In genomic region chr20:3679749-3680700, GRCh38 we compare ENCODE assay signal across 13 cellular contexts. TPM values are rescaled to one million over a fixed set of nuclear protein-coding genes. Genes with fewer than 3 reads are reported as not detected.
DNase-seq lines count a peak whose midpoint lies in the region; ATAC-seq, FAIRE-seq and TF ChIP-seq lines count a peak whose summit lies in the region.
"Had no signal": no experiment of that assay in that cellular context is flagged by ENCODE, and none has a peak within 500 bp of the region (broad histone marks: within the 10 kb centered on the region; RNA-seq: fewer than 3 reads in every experiment).

No MANE protein-coding gene starts in this region.

- no peak overlapping the region for H3K9ac ChIP-seq in HepG2 (ENCODE audit: insufficient read depth, low read depth, low read length)

- H3K27me3 ChIP-seq in HepG2 (ENCODE audit: control insufficient read depth in 1 of 2, insufficient read depth in 2 of 2, low read length in 2 of 2) (peaks cover 43 to 81% of the 10 kb centered on the region in 2 experiments), right lobe of liver (peaks cover 0 to 4% of the 10 kb centered on the region in 2 donors)

- H3K4me2 ChIP-seq in HepG2 (ENCODE audit: low read depth, low read length): no peak overlapping the region

- H3K4me1 Mint-ChIP-seq in nephron: peaks cover 54% of the 10 kb centered on the region
- peaks cover 6% of the 10 kb centered on the region for H3K4me1 Mint-ChIP-seq in activated T-cell treated with anti-CD3 and anti-CD28 coated beads, Interleukin-2, amount 50 U/mL, for 24 hours (ENCODE audit: low read depth)
- H3K4me1 Mint-ChIP-seq in activated T-helper 2 cell treated with anti-CD3 and anti-CD28 coated beads, Interferon-gamma antibody, Interleukin-2, Interleukin-4, amounts not matched to agents 10 μg/mL and 5 μg/mL and 100 μg/mL, durations not matched to agents 14 hours and 24 hours and 36 hours (ENCODE audit: low read depth): no peaks in the 10 kb centered on the region
- H3K4me1 Mint-ChIP-seq in glutamatergic neuron (ENCODE audit: low read depth, unreplicated experiment): peaks cover 6% of the 10 kb centered on the region

- in situ Hi-C loops in HepG2 (cut with HindIII; ENCODE audit: extremely low pct_ligation_motif_present, low pct_unique_long_range_greater_than_20kb): loop anchor here (5.0 kb wide), 1 partner anchor 32 kb away; the partner anchor contains the start of gene SIGLEC1

- H4K20me1 ChIP-seq in HepG2 (ENCODE audit: insufficient read depth, low read length): no peaks in the 10 kb centered on the region

- TF ChIP-seq RAD21 in HepG2 (CRISPR knock-in tag; IDR thresholded peaks at IDR 0.05): no peak

- H3K4me3 Mint-ChIP-seq in nephron (peak overlapping the region; percentile 46 to 74 (median 74)), glutamatergic neuron (ENCODE audit: unreplicated experiment) (no peak overlapping the region)
- no peak overlapping the region for H3K4me3 Mint-ChIP-seq in activated T-cell treated with anti-CD3 and anti-CD28 coated beads, Interleukin-2, amount 50 U/mL, for 24 hours
- no peak overlapping the region for H3K4me3 Mint-ChIP-seq in activated T-helper 2 cell treated with anti-CD3 and anti-CD28 coated beads, Interferon-gamma antibody, Interleukin-2, Interleukin-4, amounts not matched to agents 10 μg/mL and 5 μg/mL and 100 μg/mL, durations not matched to agents 14 hours and 24 hours and 36 hours (ENCODE audit: low read depth)

- no peak overlapping the region for H3K4me3 ChIP-seq in HepG2 (replicated peaks in 1 of 3; ENCODE audit: insufficient read depth in 1 of 3, low read depth in 2 of 3, low read length in 3 of 3)
- H3K4me3 ChIP-seq in right lobe of liver: no peak overlapping the region

- CTCF ChIA-PET in HepG2 (lab: Yijun Ruan, JAX; ENCODE audit: low intra/inter-chr PET ratio, low total read pairs): no interaction called here

- TF ChIP-seq CTCF in HepG2 (CRISPR knock-in tag; IDR thresholded peaks at IDR 0.05) (no peak), right lobe of liver (IDR thresholded peaks at IDR 0.05) (no peak), nephron (IDR thresholded peaks at IDR 0.05; ENCODE audit: unreplicated experiment in 3 of 3) (no peak), glutamatergic neuron (IDR thresholded peaks at IDR 0.05; ENCODE audit: partially characterized antibody, unreplicated experiment) (no peak)

- intact Hi-C loops in HepG2 (cut with micrococcal nuclease; ENCODE audit: unreplicated experiment) (no loop called here), right lobe of liver (cut with DNase I) (loop anchor here in 1 of 2 donors (10.0 kb wide), 1 partner anchor 95 kb away; no protein-coding TSS in a partner anchor)
- intact Hi-C loops in activated T-helper 2 cell treated with anti-CD3 and anti-CD28 coated beads, Interferon-gamma antibody, Interleukin-2, Interleukin-4, amounts not matched to agents 10 μg/mL and 5 μg/mL and 100 μg/mL, durations not matched to agents 14 hours and 24 hours and 36 hours (cut with micrococcal nuclease): no loop called here

- POLR2A ChIA-PET in HepG2 (lab: Yijun Ruan, JAX): no interaction called here

- 15% methylated on average over 16 of the region's 18 CpGs for WGBS in HepG2 (ENCODE audit: low lambda C conversion rate)
- WGBS in right lobe of liver (ENCODE audit: insufficient coverage, low coverage, low lambda C conversion rate, missing lambda C conversion rate): 75% methylated on average over 9 of the region's 18 CpGs

- H3K27ac Mint-ChIP-seq in nephron: peak overlapping the region in 2 of 3 experiments; percentile 91 to 95
- no peak overlapping the region for H3K27ac Mint-ChIP-seq in activated T-cell treated with anti-CD3 and anti-CD28 coated beads, Interleukin-2, amount 50 U/mL, for 24 hours
- H3K27ac Mint-ChIP-seq in activated T-helper 2 cell treated with anti-CD3 and anti-CD28 coated beads, Interferon-gamma antibody, Interleukin-2, Interleukin-4, amounts not matched to agents 10 μg/mL and 5 μg/mL and 100 μg/mL, durations not matched to agents 14 hours and 24 hours and 36 hours: no peak overlapping the region
- no peak overlapping the region for H3K27ac Mint-ChIP-seq in glutamatergic neuron (ENCODE audit: unreplicated experiment)

- H3K36me3 Mint-ChIP-seq in nephron (ENCODE audit: low read depth): no peaks in the 10 kb centered on the region
- no peaks in the 10 kb centered on the region for H3K36me3 Mint-ChIP-seq in activated T-cell treated with anti-CD3 and anti-CD28 coated beads, Interleukin-2, amount 50 U/mL, for 24 hours (ENCODE audit: low read depth)
- no peaks in the 10 kb centered on the region for H3K36me3 Mint-ChIP-seq in activated T-helper 2 cell treated with anti-CD3 and anti-CD28 coated beads, Interferon-gamma antibody, Interleukin-2, Interleukin-4, amounts not matched to agents 10 μg/mL and 5 μg/mL and 100 μg/mL, durations not matched to agents 14 hours and 24 hours and 36 hours (ENCODE audit: low read depth)
- no peaks in the 10 kb centered on the region for H3K36me3 Mint-ChIP-seq in glutamatergic neuron (ENCODE audit: unreplicated experiment)

- no peak for TF ChIP-seq EP300 in HepG2 (IDR thresholded peaks at IDR 0.05; ENCODE audit: low read depth in 2 of 2, low read length in 2 of 2)
- no peak for TF ChIP-seq EP300 in HepG2 (CRISPR knock-in tag; IDR thresholded peaks at IDR 0.05; ENCODE audit: borderline replicate concordance)

- H2AFZ ChIP-seq in HepG2 (ENCODE audit: low read length): no peak overlapping the region

- no peak overlapping the region for H3K27ac ChIP-seq in HepG2 (ENCODE audit: extremely low read length, insufficient read depth, low read length)
- H3K27ac ChIP-seq in right lobe of liver: no peak overlapping the region

- DNase-seq in HepG2 (ENCODE audit: low spot score) (no peak), right lobe of liver (no peak), fibroblast of gingiva (ENCODE audit: low read depth) (peak; percentile 83), midbrain (lab: John Stamatoyannopoulos, UW) (no peak), glutamatergic neuron (no peak)
- no peak for DNase-seq in activated T-cell treated with anti-CD3 and anti-CD28 coated beads, Interleukin-2, amount 50 U/mL, for 24 hours
- no peak for DNase-seq in activated T-helper 2 cell treated with anti-CD3 and anti-CD28 coated beads, Interferon-gamma antibody, Interleukin-2, Interleukin-4, amounts not matched to agents 10 μg/mL and 5 μg/mL and 100 μg/mL, durations not matched to agents 14 hours and 24 hours and 36 hours (ENCODE audit: low spot score)
- DNase-seq: activated effector memory CD4-positive, alpha-beta T cell treated with Interleukin-2 at 50 U/mL for 16 hours; foreskin melanocyte; NCI-H69 had no signal

- FAIRE-seq in HepG2 (lab: Jason Lieb, UNC): no peak
- FAIRE-seq: TTC549 had no signal

- H3K9me3 Mint-ChIP-seq in nephron (no peaks in the 10 kb centered on the region), glutamatergic neuron (ENCODE audit: unreplicated experiment) (peaks cover 4% of the 10 kb centered on the region)
- H3K9me3 Mint-ChIP-seq in activated T-cell treated with anti-CD3 and anti-CD28 coated beads, Interleukin-2, amount 50 U/mL, for 24 hours: no peaks in the 10 kb centered on the region
- no peaks in the 10 kb centered on the region for H3K9me3 Mint-ChIP-seq in activated T-helper 2 cell treated with anti-CD3 and anti-CD28 coated beads, Interferon-gamma antibody, Interleukin-2, Interleukin-4, amounts not matched to agents 10 μg/mL and 5 μg/mL and 100 μg/mL, durations not matched to agents 14 hours and 24 hours and 36 hours

- H3K79me2 ChIP-seq in HepG2 (ENCODE audit: insufficient read depth, low read length): no peaks in the 10 kb centered on the region

- H3K27me3 Mint-ChIP-seq in nephron (ENCODE audit: low read depth) (peaks cover 32% of the 10 kb centered on the region), glutamatergic neuron (ENCODE audit: unreplicated experiment) (peaks cover 22% of the 10 kb centered on the region)
- H3K27me3 Mint-ChIP-seq in activated T-cell treated with anti-CD3 and anti-CD28 coated beads, Interleukin-2, amount 50 U/mL, for 24 hours: peaks cover 67% of the 10 kb centered on the region
- peaks cover 52% of the 10 kb centered on the region for H3K27me3 Mint-ChIP-seq in activated T-helper 2 cell treated with anti-CD3 and anti-CD28 coated beads, Interferon-gamma antibody, Interleukin-2, Interleukin-4, amounts not matched to agents 10 μg/mL and 5 μg/mL and 100 μg/mL, durations not matched to agents 14 hours and 24 hours and 36 hours (ENCODE audit: low read depth)

- TF ChIP-seq POLR2A in HepG2 (IDR thresholded peaks at IDR 0.05; ENCODE audit: insufficient read depth in 1 of 2, low read depth in 2 of 2, low read length in 2 of 2) (no peak), right lobe of liver (IDR thresholded peaks at IDR 0.05) (no peak)

- BruUV-seq in HepG2 (replicated peaks; lab: Mats Ljungman, UMichigan): no TSS peak

- H3K36me3 ChIP-seq in HepG2 (replicated peaks in 1 of 2; ENCODE audit: control insufficient read depth in 1 of 2, insufficient read depth in 2 of 2, low read length in 2 of 2) (no peaks in the 10 kb centered on the region), right lobe of liver (no peaks in the 10 kb centered on the region)

- H3K9me3 ChIP-seq in HepG2 (ENCODE audit: low read length): no peaks in the 10 kb centered on the region
- no peaks in the 10 kb centered on the region for H3K9me3 ChIP-seq in right lobe of liver

- ATAC-seq in HepG2 (peak; percentile 2; the same call in 2 of the 3 replicates), right lobe of liver (no peak)

- H3K4me1 ChIP-seq in HepG2 (ENCODE audit: insufficient read depth, low read length): 0 out of 2 replicates have a peak, but pooled peaks cover 9% of the 10 kb centered on the region
- peaks cover 0 to 6% (median 0%) of the 10 kb centered on the region in 4 donors for H3K4me1 ChIP-seq in right lobe of liver

RNA-seq across cellular contexts. Expression of gene ADAM33, which starts 1.8 kb away (rescaled TPM):
- total RNA-seq in HepG2 (2016; rRNA removed; fragmentation: Illumina TruSeq; extraction: Trizol): not detected in 2 replicates
- not detected in 2 replicates for total RNA-seq in HepG2 (2016; cell fraction: cytosol; rRNA removed; fragmentation: Illumina TruSeq; extraction: Trizol; ENCODE audit: low read depth)
- total RNA-seq in HepG2 (2016; cell fraction: insoluble cytoplasmic fraction; rRNA removed; fragmentation: Illumina TruSeq; extraction: Trizol): not detected in 2 replicates
- total RNA-seq in HepG2 (2016; cell fraction: membrane; rRNA removed; fragmentation: Illumina TruSeq; extraction: Trizol): not detected in 2 replicates
- total RNA-seq in HepG2 (2016; cell fraction: nucleus; rRNA removed; fragmentation: Illumina TruSeq; extraction: Trizol): not detected in 2 replicates
- not detected in 2 replicates for polyA plus RNA-seq in HepG2 (2011; rRNA removed)
- not detected in 2 replicates for polyA plus RNA-seq in HepG2 (2011; cell fraction: cytosol; rRNA removed)
- polyA plus RNA-seq in HepG2 (2011; cell fraction: nucleus; rRNA removed): 0.03 TPM in 1 of 2 replicates, not detected in the other
- not detected in 2 replicates for polyA plus RNA-seq in HepG2 (2012)
- not detected in 2 replicates for polyA plus RNA-seq in HepG2 (2016; cell fraction: cytosol; fragmentation: Illumina TruSeq; extraction: Trizol; ENCODE audit: low read depth)
- polyA plus RNA-seq in HepG2 (2016; cell fraction: insoluble cytoplasmic fraction; fragmentation: Illumina TruSeq; extraction: Trizol; ENCODE audit: low read depth): not detected in 2 replicates
- not detected in 2 replicates for polyA plus RNA-seq in HepG2 (2016; cell fraction: membrane; fragmentation: Illumina TruSeq; extraction: Trizol; ENCODE audit: low read depth)
- polyA plus RNA-seq in HepG2 (2016; cell fraction: nucleus; fragmentation: Illumina TruSeq; extraction: Trizol; ENCODE audit: insufficient read depth, low read depth): not detected in 2 replicates
- polyA minus RNA-seq in HepG2 (2011; rRNA and poly(A)+ RNA removed; ENCODE audit: low replicate concordance): not detected in 2 replicates
- not detected in 2 replicates for polyA minus RNA-seq in HepG2 (2011; cell fraction: cytosol; rRNA and poly(A)+ RNA removed)
- polyA minus RNA-seq in HepG2 (2011; cell fraction: nucleus; rRNA and poly(A)+ RNA removed): not detected in 2 replicates
- total RNA-seq in right lobe of liver: under 1 TPM; 0.24 to 0.51 (median 0.45) TPM
- total RNA-seq in activated T-helper 2 cell treated with anti-CD3 and anti-CD28 coated beads, Interferon-gamma antibody, Interleukin-2, Interleukin-4, amounts not matched to agents 10 μg/mL and 5 μg/mL and 100 μg/mL, durations not matched to agents 14 hours and 24 hours and 36 hours: not detected in 2 replicates
- total RNA-seq in glutamatergic neuron (ENCODE audit: unreplicated experiment): 0.27 TPM
- total RNA-seq: A673 had no signal

RNA-seq across cellular contexts. Expression of gene GFRA4, which starts 16.8 kb away (rescaled TPM):
- total RNA-seq in HepG2 (2016; rRNA removed; fragmentation: Illumina TruSeq; extraction: Trizol): not detected in 2 replicates
- not detected in 2 replicates for total RNA-seq in HepG2 (2016; cell fraction: cytosol; rRNA removed; fragmentation: Illumina TruSeq; extraction: Trizol; ENCODE audit: low read depth)
- not detected in 2 replicates for total RNA-seq in HepG2 (2016; cell fraction: insoluble cytoplasmic fraction; rRNA removed; fragmentation: Illumina TruSeq; extraction: Trizol)
- total RNA-seq in HepG2 (2016; cell fraction: membrane; rRNA removed; fragmentation: Illumina TruSeq; extraction: Trizol): not detected in 2 replicates
- not detected in 2 replicates for total RNA-seq in HepG2 (2016; cell fraction: nucleus; rRNA removed; fragmentation: Illumina TruSeq; extraction: Trizol)
- not detected in 2 replicates for polyA plus RNA-seq in HepG2 (2011; rRNA removed)
- not detected in 2 replicates for polyA plus RNA-seq in HepG2 (2011; cell fraction: cytosol; rRNA removed)
- polyA plus RNA-seq in HepG2 (2011; cell fraction: nucleus; rRNA removed): not detected in 2 replicates
- not detected in 2 replicates for polyA plus RNA-seq in HepG2 (2012)
- polyA plus RNA-seq in HepG2 (2016; cell fraction: cytosol; fragmentation: Illumina TruSeq; extraction: Trizol; ENCODE audit: low read depth): not detected in 2 replicates
- polyA plus RNA-seq in HepG2 (2016; cell fraction: insoluble cytoplasmic fraction; fragmentation: Illumina TruSeq; extraction: Trizol; ENCODE audit: low read depth): not detected in 2 replicates
- not detected in 2 replicates for polyA plus RNA-seq in HepG2 (2016; cell fraction: membrane; fragmentation: Illumina TruSeq; extraction: Trizol; ENCODE audit: low read depth)
- polyA plus RNA-seq in HepG2 (2016; cell fraction: nucleus; fragmentation: Illumina TruSeq; extraction: Trizol; ENCODE audit: insufficient read depth, low read depth): not detected in 2 replicates
- polyA minus RNA-seq in HepG2 (2011; rRNA and poly(A)+ RNA removed; ENCODE audit: low replicate concordance): not detected in 2 replicates
- not detected in 2 replicates for polyA minus RNA-seq in HepG2 (2011; cell fraction: cytosol; rRNA and poly(A)+ RNA removed)
- not detected in 2 replicates for polyA minus RNA-seq in HepG2 (2011; cell fraction: nucleus; rRNA and poly(A)+ RNA removed)
- total RNA-seq in right lobe of liver: not detected
- total RNA-seq in activated T-helper 2 cell treated with anti-CD3 and anti-CD28 coated beads, Interferon-gamma antibody, Interleukin-2, Interleukin-4, amounts not matched to agents 10 μg/mL and 5 μg/mL and 100 μg/mL, durations not matched to agents 14 hours and 24 hours and 36 hours: not detected in 2 replicates
- not detected for total RNA-seq in glutamatergic neuron (ENCODE audit: unreplicated experiment)
- total RNA-seq: A673 had no signal

RNA-seq across cellular contexts. Expression of gene SIGLEC1, which starts 32.4 kb away (rescaled TPM):
- total RNA-seq in HepG2 (2016; rRNA removed; fragmentation: Illumina TruSeq; extraction: Trizol) (not detected in 2 replicates), right lobe of liver (10 to 100 TPM in 2 of 6 experiments, 1 to 10 TPM in 4; 2.6 to 13.9 (median 5.7) TPM), glutamatergic neuron (ENCODE audit: unreplicated experiment) (not detected)
- not detected in 2 replicates for total RNA-seq in HepG2 (2016; cell fraction: cytosol; rRNA removed; fragmentation: Illumina TruSeq; extraction: Trizol; ENCODE audit: low read depth)
- not detected in 2 replicates for total RNA-seq in HepG2 (2016; cell fraction: insoluble cytoplasmic fraction; rRNA removed; fragmentation: Illumina TruSeq; extraction: Trizol)
- not detected in 2 replicates for total RNA-seq in HepG2 (2016; cell fraction: membrane; rRNA removed; fragmentation: Illumina TruSeq; extraction: Trizol)
- total RNA-seq in HepG2 (2016; cell fraction: nucleus; rRNA removed; fragmentation: Illumina TruSeq; extraction: Trizol): not detected in 2 replicates
- 0.01 TPM in 1 of 2 replicates, not detected in the other for polyA plus RNA-seq in HepG2 (2011; rRNA removed)
- not detected in 2 replicates for polyA plus RNA-seq in HepG2 (2011; cell fraction: cytosol; rRNA removed)
- polyA plus RNA-seq in HepG2 (2011; cell fraction: nucleus; rRNA removed): 0.03 and 0.10 TPM in 2 replicates
- polyA plus RNA-seq in HepG2 (2012): 0.01 TPM in 1 of 2 replicates, not detected in the other
- not detected in 2 replicates for polyA plus RNA-seq in HepG2 (2016; cell fraction: cytosol; fragmentation: Illumina TruSeq; extraction: Trizol; ENCODE audit: low read depth)
- polyA plus RNA-seq in HepG2 (2016; cell fraction: insoluble cytoplasmic fraction; fragmentation: Illumina TruSeq; extraction: Trizol; ENCODE audit: low read depth): not detected in 2 replicates
- polyA plus RNA-seq in HepG2 (2016; cell fraction: membrane; fragmentation: Illumina TruSeq; extraction: Trizol; ENCODE audit: low read depth): not detected in 2 replicates
- not detected in 2 replicates for polyA plus RNA-seq in HepG2 (2016; cell fraction: nucleus; fragmentation: Illumina TruSeq; extraction: Trizol; ENCODE audit: insufficient read depth, low read depth)
- 0.05 TPM in 1 of 2 replicates, not detected in the other for polyA minus RNA-seq in HepG2 (2011; rRNA and poly(A)+ RNA removed; ENCODE audit: low replicate concordance)
- not detected in 2 replicates for polyA minus RNA-seq in HepG2 (2011; cell fraction: cytosol; rRNA and poly(A)+ RNA removed)
- under 0.01 TPM in 1 of 2 replicates, not detected in the other for polyA minus RNA-seq in HepG2 (2011; cell fraction: nucleus; rRNA and poly(A)+ RNA removed)
- not detected in 2 replicates for total RNA-seq in activated T-helper 2 cell treated with anti-CD3 and anti-CD28 coated beads, Interferon-gamma antibody, Interleukin-2, Interleukin-4, amounts not matched to agents 10 μg/mL and 5 μg/mL and 100 μg/mL, durations not matched to agents 14 hours and 24 hours and 36 hours
- total RNA-seq: A673 had no signal

RNA-seq across cellular contexts. Expression of gene HSPA12B, which starts 52.5 kb away (rescaled TPM):
- total RNA-seq in HepG2 (2016; rRNA removed; fragmentation: Illumina TruSeq; extraction: Trizol): not detected in 2 replicates
- not detected in 2 replicates for total RNA-seq in HepG2 (2016; cell fraction: cytosol; rRNA removed; fragmentation: Illumina TruSeq; extraction: Trizol; ENCODE audit: low read depth)
- not detected in 2 replicates for total RNA-seq in HepG2 (2016; cell fraction: insoluble cytoplasmic fraction; rRNA removed; fragmentation: Illumina TruSeq; extraction: Trizol)
- not detected in 2 replicates for total RNA-seq in HepG2 (2016; cell fraction: membrane; rRNA removed; fragmentation: Illumina TruSeq; extraction: Trizol)
- not detected in 2 replicates for total RNA-seq in HepG2 (2016; cell fraction: nucleus; rRNA removed; fragmentation: Illumina TruSeq; extraction: Trizol)
- 0.01 TPM in 2 replicates for polyA plus RNA-seq in HepG2 (2011; rRNA removed)
- polyA plus RNA-seq in HepG2 (2011; cell fraction: cytosol; rRNA removed): 0.03 and 0.04 TPM in 2 replicates
- polyA plus RNA-seq in HepG2 (2011; cell fraction: nucleus; rRNA removed): 0.14 and 0.17 TPM in 2 replicates
- polyA plus RNA-seq in HepG2 (2012): 0.90 and 1.9 TPM in 2 replicates
- polyA plus RNA-seq in HepG2 (2016; cell fraction: cytosol; fragmentation: Illumina TruSeq; extraction: Trizol; ENCODE audit: low read depth): not detected in 2 replicates
- not detected in 2 replicates for polyA plus RNA-seq in HepG2 (2016; cell fraction: insoluble cytoplasmic fraction; fragmentation: Illumina TruSeq; extraction: Trizol; ENCODE audit: low read depth)
- polyA plus RNA-seq in HepG2 (2016; cell fraction: membrane; fragmentation: Illumina TruSeq; extraction: Trizol; ENCODE audit: low read depth): not detected in 2 replicates
- polyA plus RNA-seq in HepG2 (2016; cell fraction: nucleus; fragmentation: Illumina TruSeq; extraction: Trizol; ENCODE audit: insufficient read depth, low read depth): not detected in 2 replicates
- polyA minus RNA-seq in HepG2 (2011; rRNA and poly(A)+ RNA removed; ENCODE audit: low replicate concordance): 0.10 TPM in 1 of 2 replicates, not detected in the other
- not detected in 2 replicates for polyA minus RNA-seq in HepG2 (2011; cell fraction: cytosol; rRNA and poly(A)+ RNA removed)
- 0.13 TPM in 1 of 2 replicates, not detected in the other for polyA minus RNA-seq in HepG2 (2011; cell fraction: nucleus; rRNA and poly(A)+ RNA removed)
- total RNA-seq in right lobe of liver: 1 to 10 TPM in 3 of 6 experiments, under 1 TPM in 3; 0.46 to 2.2 (median 0.97) TPM
- total RNA-seq in activated T-helper 2 cell treated with anti-CD3 and anti-CD28 coated beads, Interferon-gamma antibody, Interleukin-2, Interleukin-4, amounts not matched to agents 10 μg/mL and 5 μg/mL and 100 μg/mL, durations not matched to agents 14 hours and 24 hours and 36 hours: 0.05 TPM in 1 of 2 replicates, not detected in the other
- 0.44 TPM for total RNA-seq in glutamatergic neuron (ENCODE audit: unreplicated experiment)
- total RNA-seq: A673 had no signal

Comparison
In these comparisons a context has a peak if more than half of its experiments do, and no peak if none do; other contexts are left out.
1. H3K27ac Mint-ChIP-seq: peak in nephron (2 of 3); none in activated T-cell treated with anti-CD3 and anti-CD28 coated beads, Interleukin-2, amount 50 U/mL, for 24 hours (single experiment), activated T-helper 2 cell treated with anti-CD3 and anti-CD28 coated beads, Interferon-gamma antibody, Interleukin-2, Interleukin-4, amounts not matched to agents 10 μg/mL and 5 μg/mL and 100 μg/mL, durations not matched to agents 14 hours and 24 hours and 36 hours (single experiment) and glutamatergic neuron (single experiment).
2. H3K4me3 Mint-ChIP-seq: peak in nephron (3 of 3); none in activated T-cell treated with anti-CD3 and anti-CD28 coated beads, Interleukin-2, amount 50 U/mL, for 24 hours (single experiment), activated T-helper 2 cell treated with anti-CD3 and anti-CD28 coated beads, Interferon-gamma antibody, Interleukin-2, Interleukin-4, amounts not matched to agents 10 μg/mL and 5 μg/mL and 100 μg/mL, durations not matched to agents 14 hours and 24 hours and 36 hours (single experiment) and glutamatergic neuron (single experiment).